Comparison of ENCODE assay signal across 12 cellular contexts in the genomic region with DNA sequence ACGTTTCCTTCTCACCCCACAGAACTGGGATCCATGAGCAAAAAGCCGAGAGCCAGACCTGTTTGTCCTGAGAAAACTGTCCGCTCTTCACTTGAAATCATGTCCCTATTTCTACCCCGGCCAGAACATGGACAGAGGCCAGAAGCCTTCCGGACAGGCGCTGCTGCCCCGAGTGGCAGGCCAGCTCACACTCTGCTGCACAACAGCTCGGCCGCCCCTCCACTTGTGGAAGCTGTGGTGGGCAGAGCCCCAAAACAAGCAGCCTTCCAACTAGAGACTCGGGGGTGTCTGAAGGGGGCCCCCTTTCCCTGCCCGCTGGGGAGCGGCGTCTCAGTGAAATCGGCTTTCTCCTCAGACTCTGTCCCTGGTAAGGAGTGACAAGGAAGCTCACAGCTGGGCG. TPM values are rescaled to one million over a fixed set of nuclear protein-coding genes. Genes with fewer than 3 reads are reported as not detected.
DNase-seq lines count a peak whose midpoint lies in the region; ATAC-seq and TF ChIP-seq lines count a peak whose summit lies in the region.
"Had no signal": no experiment of that assay in that cellular context is flagged by ENCODE, and none has a peak within 500 bp of the region (broad histone marks: within the 10 kb centered on the region; RNA-seq: fewer than 3 reads in every experiment).

No MANE protein-coding gene starts in this region.

- H3K27me3 ChIP-seq in rectal smooth muscle tissue (ENCODE audit: control insufficient read depth, insufficient read depth, low read length), result no peaks in the 10 kb centered on the region
- H3K27me3 ChIP-seq: ascending aorta had no signal

- peak; percentile 40 for ATAC-seq in Right ventricle myocardium superior (ENCODE audit: poor library complexity)
- ATAC-seq in GM18873 (IDR thresholded peaks at IDR 0.05; ENCODE audit: low FRiP score, unreplicated experiment), result no peak

- no peak overlapping the region for H3K27ac ChIP-seq in rectal smooth muscle tissue (ENCODE audit: low read depth, low read length)
- H3K27ac ChIP-seq: ascending aorta had no signal

- H3K4me3 ChIP-seq in rectal smooth muscle tissue (ENCODE audit: low read length), result peak overlapping the region; percentile 15

- no peak overlapping the region for H3K9ac ChIP-seq in rectal smooth muscle tissue (ENCODE audit: low read length)

- TF ChIP-seq CTCF in GM10266 (IDR thresholded peaks at IDR 0.05; ENCODE audit: control insufficient read depth, insufficient read depth, low read depth, missing control alignments), result peak; percentile 8

- H3K36me3 ChIP-seq in rectal smooth muscle tissue (ENCODE audit: control insufficient read depth, insufficient read depth, low read length), result no peaks in the 10 kb centered on the region

- H3K4me1 ChIP-seq in rectal smooth muscle tissue (ENCODE audit: control insufficient read depth, insufficient read depth, low read length), result peaks cover 8% of the 10 kb centered on the region

- intact Hi-C loops in Right ventricle myocardium superior (cut with DNase I), result loop anchor here (5.0 kb wide), 1 partner anchor 294 kb away; no protein-coding TSS in a partner anchor

- no peak for DNase-seq in GM10266 (ENCODE audit: extremely low spot score)
- peak; percentile 37 for DNase-seq in astrocyte of the hippocampus (ENCODE audit: low read depth, low spot score)
- peak; percentile 62 for DNase-seq in Right ventricle myocardium superior
- DNase-seq in NCI-H1930 (lab: John Stamatoyannopoulos, UW), result no peak
- DNase-seq in NCI-H82 treated with DMSO at 0.1 percent for 48 hours (lab: John Stamatoyannopoulos, UW; ENCODE audit: unreplicated experiment), result no peak
- DNase-seq in effector CD4-positive, alpha-beta T cell, result no peak
- DNase-seq: activated B cell treated with CpG ODN at 0.5 μM for 24 hours, GDM1 had no signal

RNA-seq across cellular contexts. Expression of a gene that starts 24.0 kb away (rescaled TPM):
- total RNA-seq in Right ventricle myocardium superior, result not detected
- total RNA-seq: glomerular endothelial cell had no signal

RNA-seq across cellular contexts. Expression of a gene that starts 35.0 kb away (rescaled TPM):
- 14.3 TPM for total RNA-seq in Right ventricle myocardium superior

Comparison
In these comparisons a context has a peak if more than half of its experiments do, and no peak if none do; other contexts are left out.
1. DNase-seq: peak in astrocyte of the hippocampus (single experiment) and Right ventricle myocardium superior (single experiment); none in GM10266 (single experiment), NCI-H1930 (0 of 2), NCI-H82 treated with DMSO at 0.1 percent for 48 hours (single experiment) and effector CD4-positive, alpha-beta T cell (single experiment).